8 cellular contexts compared by ENCODE assay signal in genomic region chr12:22684526-22685118, GRCh38. TPM values are rescaled to one million over a fixed set of nuclear protein-coding genes. Genes with fewer than 3 reads are reported as not detected.
A peak's percentile ranks its signal among the peaks of the same experiment; 100 is the strongest.
DNase-seq lines count a peak whose midpoint lies in the region; ATAC-seq, FAIRE-seq and TF ChIP-seq lines count a peak whose summit lies in the region.

No MANE protein-coding gene starts in this region.

- CTCF ChIA-PET in HepG2 (lab: Yijun Ruan, JAX; ENCODE audit: low intra/inter-chr PET ratio, low total read pairs): no interaction called here

- H3K79me2 ChIP-seq in HepG2 (ENCODE audit: insufficient read depth, low read length): no peaks in the 10 kb centered on the region

- no peak for TF ChIP-seq POLR2A in HepG2 (IDR thresholded peaks at IDR 0.05; ENCODE audit: insufficient read depth in 1 of 2, low read depth in 2 of 2, low read length in 2 of 2)

- in situ Hi-C loops in HepG2 (cut with HindIII; ENCODE audit: extremely low pct_ligation_motif_present, low pct_unique_long_range_greater_than_20kb): no loop called here

- H4K20me1 ChIP-seq in HepG2 (ENCODE audit: insufficient read depth, low read length): no peaks in the 10 kb centered on the region

- no peak for TF ChIP-seq RAD21 in HepG2 (CRISPR knock-in tag; IDR thresholded peaks at IDR 0.05)

- intact Hi-C loops in HepG2 (cut with micrococcal nuclease; ENCODE audit: unreplicated experiment): loop anchor here (10.0 kb wide), 1 partner anchor 370 kb away; no protein-coding TSS in a partner anchor

- peaks cover 3 to 11% of the 10 kb centered on the region in 2 experiments for H3K36me3 ChIP-seq in HepG2 (replicated peaks in 1 of 2; ENCODE audit: control insufficient read depth in 1 of 2, insufficient read depth in 2 of 2, low read length in 2 of 2)

- peak; percentile 50 for ATAC-seq in GM21529 (IDR thresholded peaks at IDR 0.05; ENCODE audit: unreplicated experiment)
- peak; percentile 48; the same call in 2 of the 3 replicates for ATAC-seq in HepG2
- no peak for ATAC-seq in HG03521 (IDR thresholded peaks at IDR 0.05; ENCODE audit: unreplicated experiment)

- WGBS in HepG2 (ENCODE audit: low lambda C conversion rate): 39% methylated on average over 2 of the region's 2 CpGs

- BruUV-seq in HepG2 (replicated peaks; lab: Mats Ljungman, UMichigan): no TSS peak

- no peaks in the 10 kb centered on the region for H3K9me3 ChIP-seq in HepG2 (ENCODE audit: low read length)

- peak; percentile 40 for TF ChIP-seq CTCF in HepG2 (CRISPR knock-in tag; IDR thresholded peaks at IDR 0.05)

- H3K4me3 ChIP-seq in HepG2 (replicated peaks in 1 of 3; ENCODE audit: insufficient read depth in 1 of 3, low read depth in 2 of 3, low read length in 3 of 3): no peak overlapping the region

- peaks cover 7% of the 10 kb centered on the region; the same call in 1 of the 2 replicates for H3K4me1 ChIP-seq in HepG2 (ENCODE audit: insufficient read depth, low read length)

- H3K27ac ChIP-seq in HepG2 (ENCODE audit: extremely low read length, insufficient read depth, low read length): no peak overlapping the region

- TF ChIP-seq EP300 in HepG2 (IDR thresholded peaks at IDR 0.05; ENCODE audit: low read depth in 2 of 2, low read length in 2 of 2) (no peak), HepG2 (CRISPR knock-in tag; IDR thresholded peaks at IDR 0.05; ENCODE audit: borderline replicate concordance) (no peak)

- no peaks in the 10 kb centered on the region for H3K27me3 ChIP-seq in HepG2 (ENCODE audit: control insufficient read depth in 1 of 2, insufficient read depth in 2 of 2, low read length in 2 of 2)

- no peak for FAIRE-seq in HepG2 (lab: Jason Lieb, UNC)

- no peak overlapping the region for H3K9ac ChIP-seq in HepG2 (ENCODE audit: insufficient read depth, low read depth, low read length)

- DNase-seq in EH (ENCODE audit: low read depth): peak; percentile 59
- peak; percentile 10 for DNase-seq in NCI-H1694 (lab: John Stamatoyannopoulos, UW)
- DNase-seq in amniotic stem cell (lab: John Stamatoyannopoulos, UW): peak; percentile 16
- peak; percentile 17 for DNase-seq in HepG2 (ENCODE audit: low spot score)
- DNase-seq in GDM1 (lab: John Stamatoyannopoulos, UW): no peak
- no peak for DNase-seq in activated gamma-delta T cell treated with Interleukin-2 at 50 U/mL for 16 hours

- H3K4me2 ChIP-seq in HepG2 (ENCODE audit: low read depth, low read length): no peak overlapping the region

- no peak overlapping the region for H2AFZ ChIP-seq in HepG2 (ENCODE audit: low read length)

- POLR2A ChIA-PET in HepG2 (lab: Yijun Ruan, JAX): no interaction called here

TF ChIP-seq in HepG2, 621 proteins besides CTCF, POLR2A, EP300 and RAD21:
- TF ChIP-seq STAG1 (CRISPR knock-in tag; IDR thresholded peaks at IDR 0.05): 0 out of 2 replicates have a peak, but pooled peaks have one; percentile 10
- no peak for TF ChIP-seq ZNF12 (CRISPR knock-in tag; IDR thresholded peaks at IDR 0.05)

RNA-seq across cellular contexts. Expression of gene ETNK1, which starts 59.7 kb away (rescaled TPM):
- total RNA-seq in HepG2 (2016; rRNA removed; fragmentation: Illumina TruSeq; extraction: Trizol): 43.9 and 55.7 TPM in 2 replicates
- 23.5 and 25.2 TPM in 2 replicates for total RNA-seq in HepG2 (2016; cell fraction: cytosol; rRNA removed; fragmentation: Illumina TruSeq; extraction: Trizol; ENCODE audit: low read depth)
- total RNA-seq in HepG2 (2016; cell fraction: insoluble cytoplasmic fraction; rRNA removed; fragmentation: Illumina TruSeq; extraction: Trizol): 35.8 and 56.9 TPM in 2 replicates
- total RNA-seq in HepG2 (2016; cell fraction: membrane; rRNA removed; fragmentation: Illumina TruSeq; extraction: Trizol): 13.3 and 14.5 TPM in 2 replicates
- 69.6 and 81.1 TPM in 2 replicates for total RNA-seq in HepG2 (2016; cell fraction: nucleus; rRNA removed; fragmentation: Illumina TruSeq; extraction: Trizol)
- polyA plus RNA-seq in HepG2 (2011; rRNA removed): 13.7 and 14.4 TPM in 2 replicates
- 7.5 and 9.8 TPM in 2 replicates for polyA plus RNA-seq in HepG2 (2011; cell fraction: cytosol; rRNA removed)
- polyA plus RNA-seq in HepG2 (2011; cell fraction: nucleus; rRNA removed): 31.0 and 39.2 TPM in 2 replicates
- polyA plus RNA-seq in HepG2 (2012): 23.5 and 23.7 TPM in 2 replicates
- 0.94 TPM in 2 replicates for polyA plus RNA-seq in HepG2 (2016; cell fraction: cytosol; fragmentation: Illumina TruSeq; extraction: Trizol; ENCODE audit: low read depth)
- polyA plus RNA-seq in HepG2 (2016; cell fraction: insoluble cytoplasmic fraction; fragmentation: Illumina TruSeq; extraction: Trizol; ENCODE audit: low read depth): 18.1 and 22.3 TPM in 2 replicates
- polyA plus RNA-seq in HepG2 (2016; cell fraction: membrane; fragmentation: Illumina TruSeq; extraction: Trizol; ENCODE audit: low read depth): 1.8 and 2.3 TPM in 2 replicates
- 57.9 and 62.1 TPM in 2 replicates for polyA plus RNA-seq in HepG2 (2016; cell fraction: nucleus; fragmentation: Illumina TruSeq; extraction: Trizol; ENCODE audit: insufficient read depth, low read depth)
- 72.9 and 104 TPM in 2 replicates for polyA minus RNA-seq in HepG2 (2011; rRNA and poly(A)+ RNA removed; ENCODE audit: low replicate concordance)
- 53.1 and 57.3 TPM in 2 replicates for polyA minus RNA-seq in HepG2 (2011; cell fraction: cytosol; rRNA and poly(A)+ RNA removed)
- 188 and 199 TPM in 2 replicates for polyA minus RNA-seq in HepG2 (2011; cell fraction: nucleus; rRNA and poly(A)+ RNA removed)

Comparison
In these comparisons a context has a peak if more than half of its experiments do, and no peak if none do; other contexts are left out.
1. DNase-seq: peak in EH (single experiment), NCI-H1694 (single experiment), amniotic stem cell (single experiment) and HepG2 (single experiment); none in GDM1 (single experiment) and activated gamma-delta T cell treated with Interleukin-2 at 50 U/mL for 16 hours (single experiment).